Comparison of ENCODE assay signal across 19 cellular contexts in genomic region chr12:108972226-108972757, GRCh38. TPM values are rescaled to one million over a fixed set of nuclear protein-coding genes. Genes with fewer than 3 reads are reported as not detected.
"Had no signal": no experiment of that assay in that cellular context is flagged by ENCODE, and none has a peak within 500 bp of the region (broad histone marks: within the 10 kb centered on the region; RNA-seq: fewer than 3 reads in every experiment).

No MANE protein-coding gene starts in this region.

- H3K4me1 Mint-ChIP-seq: central memory CD8-positive, alpha-beta T cell had no signal

- H3K36me3 ChIP-seq: sigmoid colon, upper lobe of left lung had no signal

- H3K27ac Mint-ChIP-seq: activated naive CD4-positive, alpha-beta T cell treated with anti-CD3 and anti-CD28 coated beads, Interleukin-2, amount 50 U/mL, for 72 hours had no signal

- H3K27me3 ChIP-seq: body of pancreas, hepatocyte, sigmoid colon, upper lobe of left lung had no signal

- ATAC-seq: activated CD4-positive, CD25-positive, alpha-beta regulatory T cell treated with anti-CD3 and anti-CD28 coated beads, Interleukin-2, amount 50 U/mL, for 24 hours; activated naive CD4-positive, alpha-beta T cell treated with anti-CD3 and anti-CD28 coated beads, Interleukin-2, amount 50 U/mL, for 72 hours; activated T-cell treated with anti-CD3 and anti-CD28 coated beads, Interleukin-2, amount 50 U/mL, for 4 hours; body of pancreas had no signal

- H3K4me3 Mint-ChIP-seq: activated T-cell treated with anti-CD3 and anti-CD28 coated beads, Interleukin-2, amount 50 U/mL, for 4 hours; central memory CD8-positive, alpha-beta T cell had no signal

- DNase-seq: activated effector memory CD4-positive, alpha-beta T cell treated with anti-CD3 and anti-CD28 coated beads, Interleukin-2, amount 50 U/mL, for 16 hours; activated T-cell treated with anti-CD3 and anti-CD28 coated beads, Interleukin-2, amount 50 U/mL, for 4 hours; amniotic stem cell; body of pancreas; cortex of kidney; kidney; sigmoid colon; stimulated activated CD4-positive, alpha-beta T cell treated with anti-CD3 and anti-CD28 coated beads, Interleukin-12 subunit alpha, Interleukin-12 subunit beta, amount 100 ng/mL, for 4 hours; stimulated activated naive CD4-positive, alpha-beta T cell treated with Interleukin-2 at 50 U/mL for 16 hours; upper lobe of left lung had no signal

- H3K9me3 ChIP-seq: body of pancreas, sigmoid colon, upper lobe of left lung had no signal

- H3K9me3 Mint-ChIP-seq: activated naive CD4-positive, alpha-beta T cell treated with anti-CD3 and anti-CD28 coated beads, Interleukin-2, amount 50 U/mL, for 72 hours; activated T-cell treated with anti-CD3 and anti-CD28 coated beads, Interleukin-2, amount 50 U/mL, for 4 hours; central memory CD8-positive, alpha-beta T cell had no signal

- H2AFZ ChIP-seq: hepatocyte had no signal

- H3K4me1 ChIP-seq: body of pancreas, sigmoid colon, upper lobe of left lung had no signal

- FAIRE-seq: kidney had no signal

- H3K36me3 Mint-ChIP-seq: activated naive CD4-positive, alpha-beta T cell treated with anti-CD3 and anti-CD28 coated beads, Interleukin-2, amount 50 U/mL, for 72 hours had no signal

- H3K27ac ChIP-seq: body of pancreas, hepatocyte, sigmoid colon, upper lobe of left lung had no signal

- H3K4me3 ChIP-seq: body of pancreas, hepatocyte, sigmoid colon, upper lobe of left lung had no signal

- H3K4me2 ChIP-seq: hepatocyte had no signal

- H3K79me2 ChIP-seq: hepatocyte had no signal

RNA-seq across cellular contexts. Expression of gene SVOP, which starts 48.6 kb away (rescaled TPM):
- total RNA-seq: activated naive CD4-positive, alpha-beta T cell treated with anti-CD3 and anti-CD28 coated beads, Interleukin-2, amount 50 U/mL, for 72 hours; activated T-cell treated with anti-CD3 and anti-CD28 coated beads, Interleukin-2, amount 50 U/mL, for 4 hours; kidney; liver; mesenteric fat pad; osteocyte; pulmonary artery endothelial cell; upper lobe of left lung had no signal
- polyA plus RNA-seq: esophagus had no signal
